Comparison of ENCODE assay signal across 11 cellular contexts in genomic region chr3:175526609-175527280, GRCh38.
DNase-seq lines count a peak whose midpoint lies in the region; ATAC-seq, FAIRE-seq and TF ChIP-seq lines count a peak whose summit lies in the region.
"Had no signal": no experiment of that assay in that cellular context is flagged by ENCODE, and none has a peak within 500 bp of the region (broad histone marks: within the 10 kb centered on the region; RNA-seq: fewer than 3 reads in every experiment).

No MANE protein-coding gene starts in this region.

- no peak overlapping the region for H3K27ac Mint-ChIP-seq in activated CD4-positive, alpha-beta T cell treated with anti-CD3 and anti-CD28 coated beads, Interleukin-2, amount 10 ng/mL, durations not matched to agents 7 days and 5 days
- no peak overlapping the region for H3K27ac Mint-ChIP-seq in activated naive CD4-positive, alpha-beta T cell treated with anti-CD3 and anti-CD28 coated beads, Interleukin-2, amount 50 U/mL, for 72 hours
- H3K27ac Mint-ChIP-seq: nephron progenitor cell had no signal

- intact Hi-C loops in body of pancreas (cut with DNase I) (no loop called here), lower lobe of right lung (cut with DNase I) (no loop called here)

- H3K9me3 Mint-ChIP-seq in activated CD4-positive, alpha-beta T cell treated with anti-CD3 and anti-CD28 coated beads, Interleukin-2, amount 10 ng/mL, durations not matched to agents 7 days and 5 days, result no peaks in the 10 kb centered on the region
- no peaks in the 10 kb centered on the region for H3K9me3 Mint-ChIP-seq in activated naive CD4-positive, alpha-beta T cell treated with anti-CD3 and anti-CD28 coated beads, Interleukin-2, amount 50 U/mL, for 72 hours
- H3K9me3 Mint-ChIP-seq: nephron progenitor cell had no signal

- H3K4me1 ChIP-seq in body of pancreas (no peaks in the 10 kb centered on the region), lower lobe of right lung (no peaks in the 10 kb centered on the region), upper lobe of left lung (no peaks in the 10 kb centered on the region)

- no peak for TF ChIP-seq CTCF in body of pancreas (IDR thresholded peaks at IDR 0.05)
- no peak for TF ChIP-seq CTCF in lower lobe of right lung (IDR thresholded peaks at IDR 0.05)
- TF ChIP-seq CTCF in upper lobe of left lung (IDR thresholded peaks at IDR 0.05), result no peak

- TF ChIP-seq POLR2A in body of pancreas (IDR thresholded peaks at IDR 0.05) (no peak), upper lobe of left lung (IDR thresholded peaks at IDR 0.05) (no peak), GM12891 (IDR thresholded peaks at IDR 0.05; ENCODE audit: low read depth, low read length) (no peak)

- H3K27ac ChIP-seq in body of pancreas (peak overlapping the region in 1 of 4 donors; percentile 29), lower lobe of right lung (no peak overlapping the region), upper lobe of left lung (no peak overlapping the region)

- no peaks in the 10 kb centered on the region for H3K9me3 ChIP-seq in body of pancreas
- H3K9me3 ChIP-seq in lower lobe of right lung, result no peaks in the 10 kb centered on the region
- no peaks in the 10 kb centered on the region for H3K9me3 ChIP-seq in upper lobe of left lung

- no peak for DNase-seq in activated CD4-positive, alpha-beta T cell treated with anti-CD3 and anti-CD28 coated beads, Interleukin-2, amount 10 ng/mL, durations not matched to agents 7 days and 5 days
- DNase-seq in activated CD4-positive, alpha-beta T cell treated with anti-CD3 and anti-CD28 coated beads for 1 hour, result no peak
- no peak for DNase-seq in body of pancreas
- no peak for DNase-seq in lower lobe of right lung
- DNase-seq in upper lobe of left lung, result no peak
- DNase-seq in NCI-H524 (lab: John Stamatoyannopoulos, UW), result no peak
- no peak for DNase-seq in activated naive CD4-positive, alpha-beta T cell treated with anti-CD3 and anti-CD28 coated beads, Interleukin-2, amount 50 U/mL, for 72 hours (ENCODE audit: low spot score in 2 of 2)
- DNase-seq in GM12891 (ENCODE audit: insufficient read length, low spot score), result no peak
- DNase-seq: HCEC 1CT, NCI-H526 treated with DMSO at 0.1 percent for 48 hours, nephron progenitor cell had no signal

- POLR2A ChIA-PET in activated CD4-positive, alpha-beta T cell treated with anti-CD3 and anti-CD28 coated beads, Interleukin-2, amount 10 ng/mL, durations not matched to agents 7 days and 5 days (lab: Charles Lee), result no interaction called here

- no peaks in the 10 kb centered on the region for H3K27me3 Mint-ChIP-seq in activated CD4-positive, alpha-beta T cell treated with anti-CD3 and anti-CD28 coated beads, Interleukin-2, amount 10 ng/mL, durations not matched to agents 7 days and 5 days

- FAIRE-seq in GM12891 (lab: Jason Lieb, UNC), result no peak

- WGBS in body of pancreas, 2 donors, result 29 to 53% methylated on average over 4 of the region's 4 CpGs
- WGBS in upper lobe of left lung, 2 donors, result 45 to 50% methylated on average over 4 of the region's 4 CpGs

- H3K4me1 Mint-ChIP-seq in activated CD4-positive, alpha-beta T cell treated with anti-CD3 and anti-CD28 coated beads, Interleukin-2, amount 10 ng/mL, durations not matched to agents 7 days and 5 days, result peaks cover 5% of the 10 kb centered on the region
- H3K4me1 Mint-ChIP-seq: nephron progenitor cell had no signal

- H3K4me3 Mint-ChIP-seq in activated CD4-positive, alpha-beta T cell treated with anti-CD3 and anti-CD28 coated beads, Interleukin-2, amount 10 ng/mL, durations not matched to agents 7 days and 5 days, result peak overlapping the region; percentile 52
- H3K4me3 Mint-ChIP-seq: nephron progenitor cell had no signal

- peak; percentile 24 for ATAC-seq in body of pancreas
- no peak for ATAC-seq in lower lobe of right lung
- ATAC-seq in upper lobe of left lung (ENCODE audit: low FRiP score in 2 of 2), result no peak
- no peak for ATAC-seq in activated naive CD4-positive, alpha-beta T cell treated with anti-CD3 and anti-CD28 coated beads, Interleukin-2, amount 50 U/mL, for 72 hours

- H3K4me3 ChIP-seq in body of pancreas, result peak overlapping the region in 1 of 2 donors; percentile 6
- H3K4me3 ChIP-seq in lower lobe of right lung, result peak overlapping the region; percentile 45
- H3K4me3 ChIP-seq in upper lobe of left lung, result peak overlapping the region in 3 of 4 donors; percentile 23 to 35 (median 32)

- no peak for TF ChIP-seq EP300 in upper lobe of left lung (IDR thresholded peaks at IDR 0.05)

- CTCF ChIA-PET in activated CD4-positive, alpha-beta T cell treated with anti-CD3 and anti-CD28 coated beads, Interleukin-2, amount 10 ng/mL, durations not matched to agents 7 days and 5 days (lab: Charles Lee), result no interaction called here

- H3K36me3 Mint-ChIP-seq in activated CD4-positive, alpha-beta T cell treated with anti-CD3 and anti-CD28 coated beads, Interleukin-2, amount 10 ng/mL, durations not matched to agents 7 days and 5 days (ENCODE audit: low read depth), result no peaks in the 10 kb centered on the region
- no peaks in the 10 kb centered on the region for H3K36me3 Mint-ChIP-seq in activated naive CD4-positive, alpha-beta T cell treated with anti-CD3 and anti-CD28 coated beads, Interleukin-2, amount 50 U/mL, for 72 hours

- H3K27me3 ChIP-seq in body of pancreas (no peaks in the 10 kb centered on the region), lower lobe of right lung (ENCODE audit: low read depth) (no peaks in the 10 kb centered on the region), upper lobe of left lung (no peaks in the 10 kb centered on the region)

- H3K36me3 ChIP-seq in body of pancreas (replicated peaks in 1 of 2; ENCODE audit: insufficient read depth in 1 of 2, low read depth in 2 of 2) (no peaks in the 10 kb centered on the region), lower lobe of right lung (no peaks in the 10 kb centered on the region), upper lobe of left lung (no peaks in the 10 kb centered on the region)

TF ChIP-seq in GM12891, 5 proteins besides CTCF, POLR2A, EP300 and RAD21:
- TF ChIP-seq POU2F2 (IDR thresholded peaks at IDR 0.05; ENCODE audit: low read depth, low read length) (no peak), SPI1 (IDR thresholded peaks at IDR 0.05; ENCODE audit: low read depth, low read length) (no peak), POLR2AphosphoS5 (IDR thresholded peaks at IDR 0.05; ENCODE audit: low read depth, low read length) (no peak), PAX5 (IDR thresholded peaks at IDR 0.05; ENCODE audit: insufficient read depth, low read length, severe bottlenecking) (no peak), TAF1 (IDR thresholded peaks at IDR 0.05; ENCODE audit: low read depth, low read length) (no peak)
